12 cellular contexts compared by ENCODE assay signal in the genomic region with DNA sequence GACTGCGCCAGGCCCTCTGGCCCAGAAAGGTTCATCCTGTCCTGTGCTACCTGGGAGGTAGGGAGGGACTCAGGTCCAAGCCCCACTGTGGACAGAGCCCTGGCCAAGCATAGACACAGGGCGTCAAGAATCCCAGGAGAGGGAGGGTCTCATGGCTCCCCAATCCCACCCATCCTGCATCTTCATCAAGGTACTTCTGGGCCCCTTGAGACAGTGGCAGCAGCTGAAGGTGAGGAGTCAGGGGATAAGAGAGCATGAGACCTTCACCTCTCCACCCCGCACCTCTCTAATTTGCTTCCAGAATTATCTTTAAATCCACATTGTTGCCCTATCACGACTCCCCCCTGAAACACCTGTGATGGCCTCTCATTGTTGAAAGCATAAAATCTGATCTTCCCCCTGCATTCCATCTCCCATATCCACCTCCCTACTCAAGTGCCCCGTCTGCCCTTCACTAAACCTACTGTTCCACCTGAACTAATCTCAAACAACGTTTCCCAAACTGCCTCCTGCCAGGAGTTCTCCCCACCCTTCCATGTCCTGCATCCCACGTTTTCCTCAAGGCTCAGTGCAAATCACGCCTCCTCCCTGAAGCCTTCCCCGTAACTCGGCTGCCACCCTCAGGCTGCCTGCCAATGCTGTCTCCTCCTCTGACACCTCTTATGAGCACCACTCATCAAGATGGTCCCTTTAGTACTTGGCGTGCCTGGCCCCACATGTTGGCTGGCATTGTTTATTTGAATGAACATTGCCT. TPM values are rescaled to one million over a fixed set of nuclear protein-coding genes. Genes with fewer than 3 reads are reported as not detected.
DNase-seq lines count a peak whose midpoint lies in the region; ATAC-seq and TF ChIP-seq lines count a peak whose summit lies in the region.
"Had no signal": no experiment of that assay in that cellular context is flagged by ENCODE, and none has a peak within 500 bp of the region (broad histone marks: within the 10 kb centered on the region; RNA-seq: fewer than 3 reads in every experiment).

No MANE protein-coding gene starts in this region.

- peak in 1 of 7 experiments; percentile 31 for TF ChIP-seq CTCF in stomach (IDR thresholded peaks at IDR 0.05)

- H3K9me3 Mint-ChIP-seq in activated CD8-positive, alpha-beta memory T cell treated with anti-CD3 and anti-CD28 coated beads, Interleukin-2, amount 10 ng/mL, durations not matched to agents 7 days and 5 days (ENCODE audit: low read depth): no peaks in the 10 kb centered on the region

- H3K36me3 ChIP-seq in stomach: no peaks in the 10 kb centered on the region
- H3K36me3 ChIP-seq: BE2C had no signal

- TF ChIP-seq EP300 in stomach (IDR thresholded peaks at IDR 0.05): no peak

- intact Hi-C loops in left ventricle myocardium superior (cut with micrococcal nuclease): no loop called here
- intact Hi-C loops in stomach (cut with DNase I; ENCODE audit: low total_unique reads): loop anchor here (5.0 to 10.0 kb wide), 2 partner anchors 89 to 601 kb away; no protein-coding TSS in a partner anchor

- ATAC-seq in left ventricle myocardium superior (peak; percentile 60), HG03196 (IDR thresholded peaks at IDR 0.05; ENCODE audit: unreplicated experiment) (no peak)
- ATAC-seq in activated CD8-positive, alpha-beta memory T cell treated with anti-CD3 and anti-CD28 coated beads, Interleukin-2, amount 10 ng/mL, durations not matched to agents 7 days and 5 days: no peak
- ATAC-seq: activated CD4-positive, alpha-beta T cell treated with anti-CD3 and anti-CD28 coated beads for 36 hours had no signal

- H3K4me3 Mint-ChIP-seq in activated CD8-positive, alpha-beta memory T cell treated with anti-CD3 and anti-CD28 coated beads, Interleukin-2, amount 10 ng/mL, durations not matched to agents 7 days and 5 days: no peak overlapping the region
- H3K4me3 Mint-ChIP-seq: activated CD4-positive, alpha-beta T cell treated with anti-CD3 and anti-CD28 coated beads for 36 hours had no signal

- no peak for TF ChIP-seq POLR2A in stomach (IDR thresholded peaks at IDR 0.05)

- H3K4me1 ChIP-seq in stomach: peaks cover 0 to 15% (median 7%) of the 10 kb centered on the region in 4 donors
- H3K4me1 ChIP-seq: BE2C had no signal

- peaks cover 0 to 10% (median 0%) of the 10 kb centered on the region in 3 donors for H3K27me3 ChIP-seq in stomach
- H3K27me3 ChIP-seq: BE2C had no signal

- no peaks in the 10 kb centered on the region for H3K9me3 ChIP-seq in stomach
- H3K9me3 ChIP-seq: BE2C had no signal

- DNase-seq in NCI-H82 (lab: John Stamatoyannopoulos, UW) (peak; percentile 28), NCI-H82 treated with DMSO at 0.1 percent for 48 hours (lab: John Stamatoyannopoulos, UW; ENCODE audit: unreplicated experiment) (no peak), RPMI8226 (peak; percentile 32), left ventricle myocardium superior (peak; percentile 52), stomach (peak; percentile 66)
- no peak for DNase-seq in NK-92 treated with Interleukin-12 subunit alpha and Interleukin-12 subunit beta, amount 100 ng/mL, for 24 hours (lab: John Stamatoyannopoulos, UW)
- DNase-seq in activated CD8-positive, alpha-beta memory T cell treated with anti-CD3 and anti-CD28 coated beads, Interleukin-2, amount 10 ng/mL, durations not matched to agents 7 days and 5 days: no peak
- DNase-seq: activated CD4-positive, alpha-beta T cell treated with anti-CD3 and anti-CD28 coated beads for 36 hours; BE2C; Kasumi-1; stimulated activated CD4-positive, alpha-beta T cell treated with anti-CD3 and anti-CD28 coated beads, Interleukin-4, amount 100 ng/mL, for 24 hours had no signal

- peaks cover 28% of the 10 kb centered on the region for H3K27me3 Mint-ChIP-seq in activated CD8-positive, alpha-beta memory T cell treated with anti-CD3 and anti-CD28 coated beads, Interleukin-2, amount 10 ng/mL, durations not matched to agents 7 days and 5 days

- no peak overlapping the region for H3K27ac ChIP-seq in stomach

- peaks cover 4% of the 10 kb centered on the region for H3K4me1 Mint-ChIP-seq in activated CD8-positive, alpha-beta memory T cell treated with anti-CD3 and anti-CD28 coated beads, Interleukin-2, amount 10 ng/mL, durations not matched to agents 7 days and 5 days
- H3K4me1 Mint-ChIP-seq: activated CD4-positive, alpha-beta T cell treated with anti-CD3 and anti-CD28 coated beads for 36 hours had no signal

- H3K4me3 ChIP-seq in stomach: no peak overlapping the region

- H3K27ac Mint-ChIP-seq in activated CD8-positive, alpha-beta memory T cell treated with anti-CD3 and anti-CD28 coated beads, Interleukin-2, amount 10 ng/mL, durations not matched to agents 7 days and 5 days: no peak overlapping the region
- H3K27ac Mint-ChIP-seq: activated CD4-positive, alpha-beta T cell treated with anti-CD3 and anti-CD28 coated beads for 36 hours had no signal

- 37 to 54% (median 52%) methylated on average over 11 of the region's 11 CpGs for WGBS in stomach, 5 donors

- CTCF ChIA-PET in activated CD8-positive, alpha-beta memory T cell treated with anti-CD3 and anti-CD28 coated beads, Interleukin-2, amount 10 ng/mL, durations not matched to agents 7 days and 5 days (lab: Charles Lee): no interaction called here

- no peaks in the 10 kb centered on the region for H3K36me3 Mint-ChIP-seq in activated CD8-positive, alpha-beta memory T cell treated with anti-CD3 and anti-CD28 coated beads, Interleukin-2, amount 10 ng/mL, durations not matched to agents 7 days and 5 days

RNA-seq across cellular contexts. Expression of a gene that starts 27.1 kb away (rescaled TPM):
- total RNA-seq in left ventricle myocardium superior: 9.2 TPM
- 100 to 1,000 TPM in 4 of 5 donors, 10 to 100 TPM in 1; 68.3 to 648 (median 309) TPM for total RNA-seq in stomach
- 100 to 1,000 TPM; 369 to 525 (median 391) TPM for polyA plus RNA-seq in stomach
- total RNA-seq in activated CD8-positive, alpha-beta memory T cell treated with anti-CD3 and anti-CD28 coated beads, Interleukin-2, amount 10 ng/mL, durations not matched to agents 7 days and 5 days: under 1 TPM; 0.54 to 0.99 TPM

RNA-seq across cellular contexts. Expression of a gene that starts 30.3 kb away (rescaled TPM):
- total RNA-seq in left ventricle myocardium superior: 513 TPM
- 100 to 1,000 TPM; 319 to 833 (median 400) TPM for total RNA-seq in stomach
- polyA plus RNA-seq in stomach: 100 to 1,000 TPM; 101 to 262 (median 179) TPM
- 100 to 1,000 TPM; 264 to 382 TPM for total RNA-seq in activated CD8-positive, alpha-beta memory T cell treated with anti-CD3 and anti-CD28 coated beads, Interleukin-2, amount 10 ng/mL, durations not matched to agents 7 days and 5 days

Comparison
In these comparisons a context has a peak if more than half of its experiments do, and no peak if none do; other contexts are left out.
1. DNase-seq: peak in NCI-H82 (single experiment), RPMI8226 (single experiment), left ventricle myocardium superior (single experiment) and stomach (single experiment); none in NCI-H82 treated with DMSO at 0.1 percent for 48 hours (single experiment), NK-92 treated with Interleukin-12 subunit alpha and Interleukin-12 subunit beta, amount 100 ng/mL, for 24 hours (single experiment) and activated CD8-positive, alpha-beta memory T cell treated with anti-CD3 and anti-CD28 coated beads, Interleukin-2, amount 10 ng/mL, durations not matched to agents 7 days and 5 days (single experiment).